1 cellular context compared by ENCODE assay signal in genomic region chr2:151853070-151853758, GRCh38.
TF ChIP-seq lines count a peak whose summit lies in the region.

No MANE protein-coding gene starts in this region.

TF ChIP-seq in HepG2, 621 proteins besides CTCF, POLR2A, EP300 and RAD21 (continued from another document and continues in another):
- TF ChIP-seq AKNA (CRISPR knock-in tag; IDR thresholded peaks at IDR 0.05; ENCODE audit: borderline replicate concordance) (no peak), TFAP4 (IDR thresholded peaks at IDR 0.05; ENCODE audit: borderline replicate concordance, low read depth) (no peak), DZIP1 (CRISPR knock-in tag; IDR thresholded peaks at IDR 0.05) (no peak), TEAD3 (CRISPR knock-in tag; optimal IDR thresholded peaks at IDR 0.05; ENCODE audit: borderline replicate concordance) (peak; percentile 65), ZSCAN21 (CRISPR knock-in tag; IDR thresholded peaks at IDR 0.05; ENCODE audit: borderline replicate concordance) (no peak), MLXIP (CRISPR knock-in tag; IDR thresholded peaks at IDR 0.05; ENCODE audit: borderline replicate concordance) (peak; percentile 78; the same call in 1 of the 2 replicates), ZNF570 (CRISPR knock-in tag; IDR thresholded peaks at IDR 0.05; ENCODE audit: borderline replicate concordance) (no peak), HNRNPH1 (optimal IDR thresholded peaks at IDR 0.05; ENCODE audit: low read depth, low read length) (no peak), NR2F6 (IDR thresholded peaks at IDR 0.05) (peak; percentile 69; the same call in 1 of the 2 replicates), NR2F6 (CRISPR knock-in tag; IDR thresholded peaks at IDR 0.05) (no peak), KAT2B (IDR thresholded peaks at IDR 0.05; ENCODE audit: borderline replicate concordance, low read depth, low read length) (no peak), GATA4 (IDR thresholded peaks at IDR 0.05; ENCODE audit: borderline replicate concordance, low read depth) (0 out of 2 replicates have a peak, but pooled peaks have one; percentile 10), YEATS4 (CRISPR knock-in tag; IDR thresholded peaks at IDR 0.05; ENCODE audit: borderline replicate concordance) (no peak), ZNF430 (CRISPR knock-in tag; IDR thresholded peaks at IDR 0.05) (no peak), ZNF607 (CRISPR knock-in tag; IDR thresholded peaks at IDR 0.05; ENCODE audit: borderline replicate concordance) (no peak), ZFP90 (CRISPR knock-in tag; IDR thresholded peaks at IDR 0.05; ENCODE audit: borderline replicate concordance) (no peak), RBM22 (optimal IDR thresholded peaks at IDR 0.05; ENCODE audit: low read length) (no peak), ZBTB43 (CRISPR knock-in tag; conservative IDR thresholded peaks at IDR 0.05) (no peak), JUN (CRISPR knock-in tag; IDR thresholded peaks at IDR 0.05) (peak; percentile 32; the same call in 1 of the 2 replicates), NFYB (CRISPR knock-in tag; IDR thresholded peaks at IDR 0.05) (peak; percentile 62), DNMT3B (CRISPR knock-in tag; conservative IDR thresholded peaks at IDR 0.05) (no peak), FUBP1 (CRISPR knock-in tag; IDR thresholded peaks at IDR 0.05; ENCODE audit: borderline replicate concordance) (no peak), KLF13 (CRISPR knock-in tag; IDR thresholded peaks at IDR 0.05) (no peak), ZNF33A (CRISPR knock-in tag; IDR thresholded peaks at IDR 0.05; ENCODE audit: borderline replicate concordance) (no peak), ZFP91 (CRISPR knock-in tag; IDR thresholded peaks at IDR 0.05; ENCODE audit: borderline replicate concordance) (no peak), AHDC1 (CRISPR knock-in tag; IDR thresholded peaks at IDR 0.05; ENCODE audit: borderline replicate concordance) (peak; percentile 52; the same call in 1 of the 2 replicates), RAD51 (IDR thresholded peaks at IDR 0.05; ENCODE audit: borderline replicate concordance) (no peak), ATF5 (CRISPR knock-in tag; IDR thresholded peaks at IDR 0.05; ENCODE audit: low read depth) (no peak)
